In the genomic region with DNA sequence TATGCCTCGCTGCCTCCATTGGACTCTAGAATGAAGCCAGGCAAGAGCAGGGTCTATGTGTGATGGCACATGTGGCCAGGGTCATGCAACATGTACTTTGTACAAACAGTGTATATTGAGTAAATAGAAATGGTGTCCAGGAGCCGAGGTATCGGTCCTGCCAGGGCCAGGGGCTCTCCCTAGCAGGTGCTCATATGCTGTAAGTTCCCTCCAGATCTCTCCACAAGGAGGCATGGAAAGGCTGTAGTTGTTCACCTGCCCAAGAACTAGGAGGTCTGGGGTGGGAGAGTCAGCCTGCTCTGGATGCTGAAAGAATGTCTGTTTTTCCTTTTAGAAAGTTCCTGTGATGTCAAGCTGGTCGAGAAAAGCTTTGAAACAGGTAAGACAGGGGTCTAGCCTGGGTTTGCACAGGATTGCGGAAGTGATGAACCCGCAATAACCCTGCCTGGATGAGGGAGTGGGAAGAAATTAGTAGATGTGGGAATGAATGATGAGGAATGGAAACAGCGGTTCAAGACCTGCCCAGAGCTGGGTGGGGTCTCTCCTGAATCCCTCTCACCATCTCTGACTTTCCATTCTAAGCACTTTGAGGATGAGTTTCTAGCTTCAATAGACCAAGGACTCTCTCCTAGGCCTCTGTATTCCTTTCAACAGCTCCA, we compare ENCODE assay signal across 11 cellular contexts. TPM values are rescaled to one million over a fixed set of nuclear protein-coding genes. Genes with fewer than 3 reads are reported as not detected.
DNase-seq lines count a peak whose midpoint lies in the region; ATAC-seq and TF ChIP-seq lines count a peak whose summit lies in the region.
"Had no signal": no experiment of that assay in that cellular context is flagged by ENCODE, and none has a peak within 500 bp of the region (broad histone marks: within the 10 kb centered on the region; RNA-seq: fewer than 3 reads in every experiment).

No MANE protein-coding gene starts in this region.

- ATAC-seq in heart right ventricle (no peak), Right ventricle myocardium inferior (no peak), GM21526 (IDR thresholded peaks at IDR 0.05; ENCODE audit: low FRiP score, unreplicated experiment) (no peak), gastrocnemius medialis (no peak)
- ATAC-seq in activated CD8-positive, alpha-beta T cell treated with anti-CD3 and anti-CD28 coated beads, Interleukin-2, amount 10 ng/mL, durations not matched to agents 7 days and 5 days = no peak

- H3K9me3 Mint-ChIP-seq in activated CD8-positive, alpha-beta T cell treated with anti-CD3 and anti-CD28 coated beads, Interleukin-2, amount 10 ng/mL, durations not matched to agents 7 days and 5 days (ENCODE audit: insufficient read depth) = no peaks in the 10 kb centered on the region

- H3K4me3 ChIP-seq in heart right ventricle (no peak overlapping the region), mesendoderm (ENCODE audit: low read length) (no peak overlapping the region), vagina (no peak overlapping the region), gastrocnemius medialis (no peak overlapping the region)
- H3K4me3 ChIP-seq: ascending aorta had no signal

- peak overlapping the region; percentile 98 for H3K27ac Mint-ChIP-seq in activated CD8-positive, alpha-beta T cell treated with anti-CD3 and anti-CD28 coated beads, Interleukin-2, amount 10 ng/mL, durations not matched to agents 7 days and 5 days

- TF ChIP-seq CTCF in heart right ventricle (IDR thresholded peaks at IDR 0.05) (no peak), vagina (IDR thresholded peaks at IDR 0.05) (no peak), gastrocnemius medialis (IDR thresholded peaks at IDR 0.05 in 4 of 5, conservative IDR thresholded peaks at IDR 0.05 in 1 of 5) (no peak)

- H3K9ac ChIP-seq in mesendoderm (ENCODE audit: low read length) = no peak overlapping the region

- peaks cover 0 to 79% (median 30%) of the 10 kb centered on the region in 9 donors for H3K4me1 ChIP-seq in heart right ventricle
- peaks cover 14% of the 10 kb centered on the region for H3K4me1 ChIP-seq in mesendoderm (ENCODE audit: control insufficient read depth, low read depth, low read length)
- peaks cover 40% of the 10 kb centered on the region for H3K4me1 ChIP-seq in vagina
- H3K4me1 ChIP-seq in gastrocnemius medialis = peaks cover 22 to 30% of the 10 kb centered on the region in 2 donors

- H3K79me2 ChIP-seq in mesendoderm (ENCODE audit: control insufficient read depth, insufficient read depth, low read length) = no peaks in the 10 kb centered on the region

- H3K9me3 ChIP-seq in heart right ventricle (no peaks in the 10 kb centered on the region), vagina (no peaks in the 10 kb centered on the region), gastrocnemius medialis (no peaks in the 10 kb centered on the region)
- H3K9me3 ChIP-seq: ascending aorta had no signal

- no peak overlapping the region for H3K23ac ChIP-seq in mesendoderm (ENCODE audit: low read length)

- H2BK120ac ChIP-seq in mesendoderm (ENCODE audit: low read depth, low read length) = peak overlapping the region; percentile 19

- peak overlapping the region; percentile 4 for H2AK5ac ChIP-seq in mesendoderm (ENCODE audit: low read length)

- H3K4ac ChIP-seq in mesendoderm (ENCODE audit: low read depth, low read length) = no peak overlapping the region

- peaks cover 95% of the 10 kb centered on the region for H3K4me1 Mint-ChIP-seq in activated CD8-positive, alpha-beta T cell treated with anti-CD3 and anti-CD28 coated beads, Interleukin-2, amount 10 ng/mL, durations not matched to agents 7 days and 5 days (ENCODE audit: low read depth)

- CTCF ChIA-PET in activated CD8-positive, alpha-beta T cell treated with anti-CD3 and anti-CD28 coated beads, Interleukin-2, amount 10 ng/mL, durations not matched to agents 7 days and 5 days (lab: Charles Lee) = interaction anchor here (0.8 to 13.0 kb wide), 8 partner anchors 9 to 625 kb away, joined by 3 to 523 read pairs (median 6); no protein-coding TSS in a partner anchor

- peak overlapping the region; percentile 76 for H3K4me3 Mint-ChIP-seq in activated CD8-positive, alpha-beta T cell treated with anti-CD3 and anti-CD28 coated beads, Interleukin-2, amount 10 ng/mL, durations not matched to agents 7 days and 5 days

- H4K5ac ChIP-seq in mesendoderm (ENCODE audit: low read length) = no peak overlapping the region

- WGBS in heart right ventricle, 2 donors = 90 to 94% methylated on average over 7 of the region's 7 CpGs
- no CpG with 5 or more reads among the region's 7 CpGs for WGBS in mesendoderm (ENCODE audit: extremely low coverage, insufficient coverage, low lambda C conversion rate)

- H3K27ac ChIP-seq in heart right ventricle (peak overlapping the region in 6 of 10 donors; percentile 20 to 82 (median 38)), mesendoderm (ENCODE audit: low read depth, low read length) (peak overlapping the region; percentile 37), vagina (peak overlapping the region; percentile 41), gastrocnemius medialis (no peak overlapping the region)
- H3K27ac ChIP-seq: ascending aorta, VCaP had no signal

- intact Hi-C loops in heart right ventricle (cut with DNase I) (loop anchor here in 2 of 10 donors (5.0 to 10.0 kb wide), 3 partner anchors 62 to 155 kb away; no protein-coding TSS in a partner anchor), Right ventricle myocardium inferior (cut with DNase I) (no loop called here), vagina (cut with DNase I) (no loop called here), gastrocnemius medialis (cut with DNase I; ENCODE audit: low total_unique reads) (no loop called here)

- H3K36me3 Mint-ChIP-seq in activated CD8-positive, alpha-beta T cell treated with anti-CD3 and anti-CD28 coated beads, Interleukin-2, amount 10 ng/mL, durations not matched to agents 7 days and 5 days (ENCODE audit: low read depth) = peaks cover 95% of the 10 kb centered on the region

- TF ChIP-seq POLR2A in vagina (IDR thresholded peaks at IDR 0.05) (no peak), gastrocnemius medialis (IDR thresholded peaks at IDR 0.05) (no peak)

- POLR2A ChIA-PET in activated CD8-positive, alpha-beta T cell treated with anti-CD3 and anti-CD28 coated beads, Interleukin-2, amount 10 ng/mL, durations not matched to agents 7 days and 5 days (lab: Charles Lee) = interaction anchor here (0.9 to 13.3 kb wide), 12 partner anchors 9 to 696 kb away, joined by 3 to 541 read pairs (median 6); a partner anchor contains a TSS

- no peaks in the 10 kb centered on the region for H3K27me3 Mint-ChIP-seq in activated CD8-positive, alpha-beta T cell treated with anti-CD3 and anti-CD28 coated beads, Interleukin-2, amount 10 ng/mL, durations not matched to agents 7 days and 5 days (ENCODE audit: low read depth)

- no peak overlapping the region for H4K8ac ChIP-seq in mesendoderm (ENCODE audit: low read depth, low read length)

- no peak overlapping the region for H2BK5ac ChIP-seq in mesendoderm (ENCODE audit: low read length)

- H3K36me3 ChIP-seq in heart right ventricle (peaks cover 0 to 13% (median 0%) of the 10 kb centered on the region in 9 donors), mesendoderm (ENCODE audit: control insufficient read depth, insufficient read depth, low read length) (no peaks in the 10 kb centered on the region), vagina (no peaks in the 10 kb centered on the region), gastrocnemius medialis (no peaks in the 10 kb centered on the region)
- H3K36me3 ChIP-seq: ascending aorta had no signal

- H3K27me3 ChIP-seq in heart right ventricle (no peaks in the 10 kb centered on the region), mesendoderm (ENCODE audit: insufficient read depth, low read length, poor library complexity) (no peaks in the 10 kb centered on the region), vagina (no peaks in the 10 kb centered on the region), gastrocnemius medialis (no peaks in the 10 kb centered on the region)
- H3K27me3 ChIP-seq: ascending aorta had no signal

- in situ Hi-C loops in gastrocnemius medialis (cut with MboI; ENCODE audit: low sequenced_read_pairs in 4 of 4) = no loop called here

- no peak overlapping the region for H2BK15ac ChIP-seq in mesendoderm (replicated peaks; ENCODE audit: low read depth)

- H3K18ac ChIP-seq in mesendoderm (ENCODE audit: low read length) = peak overlapping the region; percentile 24

- no peak overlapping the region for H3K4me2 ChIP-seq in mesendoderm (ENCODE audit: low read length)

- H3K79me1 ChIP-seq in mesendoderm (ENCODE audit: low read length) = no peaks in the 10 kb centered on the region

- H3K56ac ChIP-seq in mesendoderm (ENCODE audit: low read length) = peak overlapping the region; percentile 54

- DNase-seq in heart right ventricle (no peak), Right ventricle myocardium inferior (ENCODE audit: missing footprints) (no peak), mesendoderm (no peak), vagina (ENCODE audit: extremely low spot score in 2 of 2) (no peak), gastrocnemius medialis (no peak), NCI-H1436 treated with DMSO at 0.1 percent for 48 hours (lab: John Stamatoyannopoulos, UW) (no peak)
- no peak for DNase-seq in activated CD8-positive, alpha-beta T cell treated with anti-CD3 and anti-CD28 coated beads, Interleukin-2, amount 10 ng/mL, durations not matched to agents 7 days and 5 days
- DNase-seq: H7 had no signal

RNA-seq across cellular contexts. Expression of a gene that starts 39.6 kb away (rescaled TPM):
- 100 to 1,000 TPM; 115 to 182 (median 136) TPM for total RNA-seq in heart right ventricle
- 100 to 1,000 TPM in 1 of 2 donors, 10 to 100 TPM in 1; 82.4 to 420 TPM for polyA plus RNA-seq in heart right ventricle
- total RNA-seq in Right ventricle myocardium inferior = 143 TPM
- total RNA-seq in activated CD8-positive, alpha-beta T cell treated with anti-CD3 and anti-CD28 coated beads, Interleukin-2, amount 10 ng/mL, durations not matched to agents 7 days and 5 days = 100 to 1,000 TPM; 130 to 147 TPM
- polyA plus RNA-seq in mesendoderm (2013, experiment 1 of 2) = 168 TPM
- 167 TPM for polyA plus RNA-seq in mesendoderm (2013, experiment 2 of 2)
- total RNA-seq in vagina = 145 TPM
- 100 to 1,000 TPM; 155 to 257 (median 209) TPM for total RNA-seq in gastrocnemius medialis

RNA-seq across cellular contexts. Expression of a gene that starts 48.7 kb away (rescaled TPM):
- total RNA-seq in heart right ventricle (10 to 100 TPM; 14.9 to 35.7 (median 22.7) TPM), Right ventricle myocardium inferior (22.0 TPM), vagina (31.9 TPM), gastrocnemius medialis (10 to 100 TPM; 17.1 to 38.7 (median 27.6) TPM)
- polyA plus RNA-seq in heart right ventricle = 10 to 100 TPM; 13.7 to 15.1 TPM
- total RNA-seq in activated CD8-positive, alpha-beta T cell treated with anti-CD3 and anti-CD28 coated beads, Interleukin-2, amount 10 ng/mL, durations not matched to agents 7 days and 5 days = 1 to 10 TPM; 8.0 to 8.5 TPM
- polyA plus RNA-seq in mesendoderm (2013, experiment 1 of 2) = 35.9 TPM
- polyA plus RNA-seq in mesendoderm (2013, experiment 2 of 2) = 31.8 TPM

Comparison
In these comparisons a context has a peak if more than half of its experiments do, and no peak if none do; other contexts are left out.
1. H3K27ac ChIP-seq: peak in heart right ventricle (6 of 10), mesendoderm (single experiment) and vagina (single experiment); none in gastrocnemius medialis (0 of 4).